ENCODE assay signal across 8 cellular contexts in the genomic region with DNA sequence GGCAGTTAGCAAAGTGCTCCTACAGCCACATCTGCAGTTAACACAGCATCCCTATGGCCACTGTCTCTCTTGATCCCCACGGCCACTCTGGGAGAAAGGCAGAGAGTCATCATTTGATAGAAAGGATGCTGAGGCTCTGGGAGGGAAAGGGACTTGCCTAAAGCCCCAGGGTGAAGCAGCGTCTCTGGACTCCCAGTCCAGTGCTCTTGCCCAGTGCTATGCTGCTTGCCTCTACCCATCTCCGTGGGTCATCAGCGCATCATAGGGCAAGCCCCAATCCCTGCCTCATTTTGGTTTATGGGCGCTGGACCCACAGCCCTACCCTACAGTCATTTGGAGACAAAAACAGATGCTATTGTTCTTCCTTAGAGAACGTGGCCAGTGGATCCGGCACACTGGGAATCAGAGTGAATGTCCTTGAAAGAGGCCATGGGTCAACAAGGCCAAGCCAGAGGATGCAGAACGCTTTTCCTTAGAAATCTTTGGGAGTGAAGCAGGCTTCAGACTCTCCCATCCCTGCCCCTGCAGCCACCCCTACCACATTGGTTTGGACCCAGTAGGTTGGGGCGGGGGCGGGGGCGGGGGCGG. TPM values are rescaled to one million over a fixed set of nuclear protein-coding genes. Genes with fewer than 3 reads are reported as not detected.
A peak's percentile ranks its signal among the peaks of the same experiment; 100 is the strongest.
DNase-seq lines count a peak whose midpoint lies in the region; ATAC-seq and TF ChIP-seq lines count a peak whose summit lies in the region.
"Not testable (repeated sequence)": the region's sequence is repeated elsewhere in the genome, so short reads cannot be mapped to it uniquely, and the experiment has no call there.

No MANE protein-coding gene starts in this region.

- H3K27me3 ChIP-seq in muscle layer of colon (ENCODE audit: control insufficient read depth in 1 of 2, insufficient read depth in 2 of 2, low read length in 2 of 2); upper lobe of right lung: not testable (repeated sequence)

- not testable (repeated sequence) for H3K27ac Mint-ChIP-seq in Calu3 (ENCODE audit: unreplicated experiment); activated T-helper 2 cell treated with anti-CD3 and anti-CD28 coated beads, Interferon-gamma antibody, Interleukin-2, Interleukin-4, amounts not matched to agents 10 μg/mL and 5 μg/mL and 100 μg/mL, durations not matched to agents 14 hours and 24 hours and 36 hours; MCF 10A (ENCODE audit: low read depth, unreplicated experiment); progenitor cell of endocrine pancreas
- H3K27ac Mint-ChIP-seq in T-helper 17 cell: peak overlapping the region; percentile 89

- not testable (repeated sequence) for H3K36me3 ChIP-seq in muscle layer of colon (ENCODE audit: insufficient read depth, low read length); upper lobe of right lung

- not testable (repeated sequence) for TF ChIP-seq CTCF in Calu3 (IDR thresholded peaks at IDR 0.05; ENCODE audit: unreplicated experiment); MCF 10A (IDR thresholded peaks at IDR 0.05; ENCODE audit: unreplicated experiment); progenitor cell of endocrine pancreas (IDR thresholded peaks at IDR 0.05; ENCODE audit: unreplicated experiment); upper lobe of right lung (IDR thresholded peaks at IDR 0.05)

- not testable (repeated sequence) for H3K9me3 ChIP-seq in T-helper 17 cell (ENCODE audit: control insufficient read depth, low read length, poor library complexity, severe bottlenecking); muscle layer of colon (ENCODE audit: low read length); upper lobe of right lung

- not testable (repeated sequence) for DNase-seq in Calu3; T-helper 17 cell; activated T-helper 2 cell treated with anti-CD3 and anti-CD28 coated beads, Interferon-gamma antibody, Interleukin-2, Interleukin-4, amounts not matched to agents 10 μg/mL and 5 μg/mL and 100 μg/mL, durations not matched to agents 14 hours and 24 hours and 36 hours (ENCODE audit: low spot score); MCF 10A (ENCODE audit: unreplicated experiment); progenitor cell of endocrine pancreas (ENCODE audit: low spot score, unreplicated experiment)
- DNase-seq in cardiac septum (ENCODE audit: low spot score) (peak; percentile 6), upper lobe of right lung (peak; percentile 38)

- H3K4me1 ChIP-seq in muscle layer of colon (ENCODE audit: insufficient read depth, low read length) (peaks cover 23% of the 10 kb centered on the region), upper lobe of right lung (peaks cover 14% of the 10 kb centered on the region)

- BruUV-seq in Calu3 (replicated peaks; lab: Mats Ljungman, UMichigan): TSS peak; percentile 29
- BruUV-seq in MCF 10A (replicated peaks; lab: Mats Ljungman, UMichigan): not testable (repeated sequence)

- not testable (repeated sequence) for ATAC-seq in T-helper 17 cell, upper lobe of right lung

- H3K4me3 ChIP-seq in muscle layer of colon (ENCODE audit: low read depth in 1 of 2, low read length in 2 of 2); upper lobe of right lung: not testable (repeated sequence)

- H3K4me3 Mint-ChIP-seq in Calu3 (ENCODE audit: low read depth, unreplicated experiment) (peak overlapping the region; percentile 72), T-helper 17 cell (peak overlapping the region; percentile 57), MCF 10A (ENCODE audit: unreplicated experiment) (peak overlapping the region; percentile 72), progenitor cell of endocrine pancreas (ENCODE audit: low read depth) (peak overlapping the region; percentile 40)
- peak overlapping the region; percentile 35 for H3K4me3 Mint-ChIP-seq in activated T-helper 2 cell treated with anti-CD3 and anti-CD28 coated beads, Interferon-gamma antibody, Interleukin-2, Interleukin-4, amounts not matched to agents 10 μg/mL and 5 μg/mL and 100 μg/mL, durations not matched to agents 14 hours and 24 hours and 36 hours (ENCODE audit: low read depth)

- H3K9ac ChIP-seq in muscle layer of colon (ENCODE audit: low read length): not testable (repeated sequence)

- intact Hi-C loops in Calu3 (cut with micrococcal nuclease; ENCODE audit: unreplicated experiment); cardiac septum (cut with DNase I); upper lobe of right lung (cut with DNase I): not testable (repeated sequence)
- intact Hi-C loops in activated T-helper 2 cell treated with anti-CD3 and anti-CD28 coated beads, Interferon-gamma antibody, Interleukin-2, Interleukin-4, amounts not matched to agents 10 μg/mL and 5 μg/mL and 100 μg/mL, durations not matched to agents 14 hours and 24 hours and 36 hours (cut with micrococcal nuclease): loop anchor here (5.0 to 10.0 kb wide), 3 partner anchors 188 to 865 kb away; a partner anchor contains a TSS
- intact Hi-C loops in MCF 10A (cut with micrococcal nuclease): loop anchor here (5.0 kb wide), 1 partner anchor 95 kb away; a partner anchor contains a TSS

- H3K27me3 Mint-ChIP-seq in Calu3 (ENCODE audit: unreplicated experiment) (peaks cover 26% of the 10 kb centered on the region), T-helper 17 cell (peaks cover 17% of the 10 kb centered on the region), progenitor cell of endocrine pancreas (peaks cover 35% of the 10 kb centered on the region)
- peaks cover 26% of the 10 kb centered on the region for H3K27me3 Mint-ChIP-seq in activated T-helper 2 cell treated with anti-CD3 and anti-CD28 coated beads, Interferon-gamma antibody, Interleukin-2, Interleukin-4, amounts not matched to agents 10 μg/mL and 5 μg/mL and 100 μg/mL, durations not matched to agents 14 hours and 24 hours and 36 hours (ENCODE audit: low read depth)
- not testable (repeated sequence) for H3K27me3 Mint-ChIP-seq in MCF 10A (ENCODE audit: insufficient read depth, unreplicated experiment)

- POLR2A ChIA-PET in MCF 10A (lab: Yijun Ruan, JAX): not testable (repeated sequence)

- not testable (repeated sequence) for H3K9me3 Mint-ChIP-seq in Calu3 (ENCODE audit: low read depth, unreplicated experiment); activated T-helper 2 cell treated with anti-CD3 and anti-CD28 coated beads, Interferon-gamma antibody, Interleukin-2, Interleukin-4, amounts not matched to agents 10 μg/mL and 5 μg/mL and 100 μg/mL, durations not matched to agents 14 hours and 24 hours and 36 hours; MCF 10A (ENCODE audit: unreplicated experiment); progenitor cell of endocrine pancreas (ENCODE audit: low read depth)

- H3K36me3 Mint-ChIP-seq in Calu3 (ENCODE audit: insufficient read depth, unreplicated experiment): peaks cover 20% of the 10 kb centered on the region
- not testable (repeated sequence) for H3K36me3 Mint-ChIP-seq in T-helper 17 cell (ENCODE audit: low read depth); activated T-helper 2 cell treated with anti-CD3 and anti-CD28 coated beads, Interferon-gamma antibody, Interleukin-2, Interleukin-4, amounts not matched to agents 10 μg/mL and 5 μg/mL and 100 μg/mL, durations not matched to agents 14 hours and 24 hours and 36 hours (ENCODE audit: low read depth); MCF 10A (ENCODE audit: insufficient read depth, unreplicated experiment); progenitor cell of endocrine pancreas (ENCODE audit: insufficient read depth)

- CTCF ChIA-PET in Calu3 (lab: Charles Lee); MCF 10A (lab: Yijun Ruan, JAX): not testable (repeated sequence)

- peak overlapping the region; percentile 14 for H3K27ac ChIP-seq in muscle layer of colon (ENCODE audit: low read depth, low read length)
- not testable (repeated sequence) for H3K27ac ChIP-seq in upper lobe of right lung

- H3K4me1 Mint-ChIP-seq in Calu3 (ENCODE audit: low read depth, unreplicated experiment); activated T-helper 2 cell treated with anti-CD3 and anti-CD28 coated beads, Interferon-gamma antibody, Interleukin-2, Interleukin-4, amounts not matched to agents 10 μg/mL and 5 μg/mL and 100 μg/mL, durations not matched to agents 14 hours and 24 hours and 36 hours (ENCODE audit: low read depth); MCF 10A (ENCODE audit: insufficient read depth, unreplicated experiment); progenitor cell of endocrine pancreas (ENCODE audit: low read depth): not testable (repeated sequence)
- H3K4me1 Mint-ChIP-seq in T-helper 17 cell: peaks cover 14% of the 10 kb centered on the region

RNA-seq across cellular contexts. Expression of a gene that starts 24.6 kb away (rescaled TPM):
- total RNA-seq in Calu3 (2022): 0.05 TPM in 1 of 2 replicates, not detected in the other
- under 1 TPM in 1 of 2 donors, not detected in 1; 0.08 TPM for total RNA-seq in T-helper 17 cell
- total RNA-seq in activated T-helper 2 cell treated with anti-CD3 and anti-CD28 coated beads, Interferon-gamma antibody, Interleukin-2, Interleukin-4, amounts not matched to agents 10 μg/mL and 5 μg/mL and 100 μg/mL, durations not matched to agents 14 hours and 24 hours and 36 hours: 0.02 TPM in 1 of 2 replicates, not detected in the other
- 0.05 and 0.21 TPM in 2 replicates for total RNA-seq in MCF 10A (2022)
- total RNA-seq in cardiac septum: 21.3 TPM
- 0.41 and 0.51 TPM in 2 replicates for total RNA-seq in progenitor cell of endocrine pancreas
- 12.6 TPM for total RNA-seq in upper lobe of right lung
